8 cellular contexts compared by ENCODE assay signal in the genomic region with DNA sequence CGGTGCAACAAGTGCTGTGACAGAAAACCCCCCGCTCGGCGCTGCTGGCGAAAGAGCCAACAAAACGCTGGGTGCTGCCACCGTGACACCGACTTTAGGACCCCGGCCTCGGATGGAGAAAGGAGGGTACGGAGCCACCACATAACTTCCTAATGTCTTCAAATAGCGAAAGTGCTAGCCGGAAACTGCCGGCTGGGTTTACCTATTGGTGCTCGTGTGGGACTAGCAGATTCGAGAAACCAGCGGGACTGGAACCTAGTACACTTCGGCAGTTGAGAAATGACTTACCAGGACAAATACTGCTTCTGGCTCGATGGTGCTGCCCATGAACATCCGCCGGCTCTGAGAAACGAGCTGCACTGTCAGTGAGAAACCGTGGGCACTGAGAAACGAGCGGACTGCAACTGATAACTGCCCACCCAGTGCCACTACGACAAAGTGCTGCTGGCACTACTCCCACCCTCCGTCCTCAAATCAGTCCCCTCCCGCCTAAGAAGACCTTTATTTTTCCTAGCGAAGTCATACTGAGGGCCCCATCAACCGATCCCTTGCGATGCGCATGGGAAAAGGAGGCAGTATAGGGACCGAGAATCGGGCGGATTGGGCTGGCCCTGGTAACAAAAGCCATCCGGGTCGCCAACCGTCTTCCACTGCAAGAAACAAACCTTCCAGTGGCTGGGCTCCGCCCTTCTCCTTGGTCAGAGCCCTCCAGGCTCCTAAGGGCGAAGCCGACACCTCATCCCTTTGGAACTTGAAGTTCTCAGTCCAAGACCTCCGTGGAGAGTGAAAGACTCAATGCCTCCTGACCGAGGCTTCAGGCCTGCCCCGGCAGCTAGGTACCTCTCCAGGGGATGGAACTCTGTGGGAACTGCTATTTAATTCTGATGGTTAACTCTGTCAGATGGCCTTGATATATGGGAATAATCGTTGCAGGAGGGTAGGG. TPM values are rescaled to one million over a fixed set of nuclear protein-coding genes. Genes with fewer than 3 reads are reported as not detected.
A peak's percentile ranks its signal among the peaks of the same experiment; 100 is the strongest.
DNase-seq lines count a peak whose midpoint lies in the region; ATAC-seq and TF ChIP-seq lines count a peak whose summit lies in the region.

No MANE protein-coding gene starts in this region.

- no peak for TF ChIP-seq CTCF in GM13977 (IDR thresholded peaks at IDR 0.05; ENCODE audit: extremely low read depth, insufficient read depth, missing control alignments)

- intact Hi-C loops in sciatic nerve (cut with DNase I), result no loop called here

- ATAC-seq in HG02870 (IDR thresholded peaks at IDR 0.05; ENCODE audit: unreplicated experiment) (peak; percentile 37), sciatic nerve (peak; percentile 79)

- in situ Hi-C loops in GM13977 (cut with MboI; ENCODE audit: low pct_unique_long_range_greater_than_20kb, low sequenced_read_pairs, unreplicated experiment), result no loop called here

- DNase-seq in GM13977 (ENCODE audit: low spot score) (peak; percentile 73), NCI-H187 treated with DMSO at 0.1 percent for 48 hours (lab: John Stamatoyannopoulos, UW) (peak; percentile 82), T-helper 22 cell (ENCODE audit: low read depth) (peak; percentile 74), astrocyte of the hippocampus (ENCODE audit: low read depth, low spot score) (peak; percentile 91), hypothalamus (lab: John Stamatoyannopoulos, UW) (peak; percentile 58 to 94 (median 82)), sciatic nerve (ENCODE audit: low spot score) (peak; percentile 92), 8988T (no peak)

RNA-seq across cellular contexts. Expression of a gene that starts 27.0 kb away (rescaled TPM):
- total RNA-seq in sciatic nerve, result 5.7 TPM

RNA-seq across cellular contexts. Expression of a gene that starts 53.6 kb away (rescaled TPM):
- 47.5 TPM for total RNA-seq in sciatic nerve
